8 cellular contexts compared by ENCODE assay signal in genomic region chr14:44961730-44962572, GRCh38. TPM values are rescaled to one million over a fixed set of nuclear protein-coding genes. Genes with fewer than 3 reads are reported as not detected.
DNase-seq lines count a peak whose midpoint lies in the region; ATAC-seq lines count a peak whose summit lies in the region.

Gene KLHL28, minus strand, starts transcription at chr14:44961947. Its CDS starts 16,019 bp downstream, at chr14:44945928.
Gene TOGARAM1, plus strand, starts transcription at chr14:44962190. Its CDS starts 232 bp downstream, at chr14:44962422.

- peaks cover 35 to 49% (median 44%) of the 10 kb centered on the region in 3 donors for H3K4me1 Mint-ChIP-seq in IgD-negative memory B cell

- H3K27ac ChIP-seq in esophagus (ENCODE audit: low read depth in 2 of 2, low read length in 1 of 2), result peak within 1 kb of the TSS; percentile 97 to 100
- H3K27ac ChIP-seq in mucosa of rectum (ENCODE audit: low read depth in 2 of 2, low read length in 2 of 2), result peak within 1 kb of the TSS; percentile 87 to 97

- H3K36me3 Mint-ChIP-seq in IgD-negative memory B cell, result peaks cover 2% of the 10 kb centered on the region

- no peaks in the 10 kb centered on the region for H3K9me3 ChIP-seq in esophagus (ENCODE audit: control insufficient read depth in 2 of 2, insufficient read depth in 1 of 2, low read depth in 1 of 2, low read length in 1 of 2)
- H3K9me3 ChIP-seq in mucosa of rectum (ENCODE audit: control insufficient read depth in 2 of 2, low read length in 2 of 2), result no peaks in the 10 kb centered on the region

- peak within 1 kb of the TSS; percentile 81 to 100 for H3K9ac ChIP-seq in mucosa of rectum (ENCODE audit: low read depth in 1 of 2, low read length in 2 of 2)

- peak; percentile 90 for ATAC-seq in GM21576 (IDR thresholded peaks at IDR 0.05; ENCODE audit: unreplicated experiment)

- H3K36me3 ChIP-seq in esophagus (ENCODE audit: control insufficient read depth in 2 of 2, insufficient read depth in 2 of 2, low read length in 1 of 2), result no peaks in the 10 kb centered on the region
- peaks cover 0 to 3% of the 10 kb centered on the region in 2 donors for H3K36me3 ChIP-seq in mucosa of rectum (ENCODE audit: control insufficient read depth in 2 of 2, insufficient read depth in 2 of 2, low read length in 2 of 2)

- WGBS in esophagus, 2 donors, result 0 to 1% methylated on average over 42 of the region's 42 CpGs

- H3K4me3 ChIP-seq in esophagus (ENCODE audit: low read depth in 1 of 2, low read length in 2 of 2) (peak within 1 kb of the TSS; percentile 95 to 96), mucosa of rectum (ENCODE audit: low read length in 2 of 2) (peak within 1 kb of the TSS; percentile 95 to 100)

- H3K9me3 Mint-ChIP-seq in IgD-negative memory B cell, result peaks cover 0 to 5% (median 0%) of the 10 kb centered on the region in 3 donors

- no peak within 1 kb of the TSS for H3K27ac Mint-ChIP-seq in IgD-negative memory B cell

- H3K4me1 ChIP-seq in esophagus (ENCODE audit: control insufficient read depth in 2 of 2, insufficient read depth in 2 of 2, low read length in 1 of 2) (no peaks in the 10 kb centered on the region), mucosa of rectum (ENCODE audit: control insufficient read depth in 2 of 2, insufficient read depth in 2 of 2, low read length in 2 of 2) (peaks cover 11 to 22% of the 10 kb centered on the region in 2 donors)

- no peaks in the 10 kb centered on the region for H3K27me3 ChIP-seq in esophagus (ENCODE audit: control insufficient read depth in 1 of 2, insufficient read depth in 2 of 2, low read length in 2 of 2)
- no peaks in the 10 kb centered on the region for H3K27me3 ChIP-seq in mucosa of rectum (ENCODE audit: control insufficient read depth in 2 of 2, insufficient read depth in 2 of 2, low read length in 2 of 2)

- H3K4me3 Mint-ChIP-seq in IgD-negative memory B cell, result no peak within 1 kb of the TSS

- peak; percentile 100 for DNase-seq in DMS153 (lab: John Stamatoyannopoulos, UW)
- peak; percentile 98 for DNase-seq in OCI-M1 (lab: John Stamatoyannopoulos, UW)
- DNase-seq in activated T-cell treated with anti-CD3 and anti-CD28 coated beads for 48 hours (ENCODE audit: low read depth), result peak; percentile 86
- peak; percentile 94 for DNase-seq in stimulated activated CD8-positive, alpha-beta memory T cell treated with anti-CD3 and anti-CD28 coated beads, Interleukin-4, amount 100 ng/mL, for 48 hours

- H3K27me3 Mint-ChIP-seq in IgD-negative memory B cell, result no peaks in the 10 kb centered on the region

RNA-seq across cellular contexts. Expression of gene KLHL28, which starts in this region (rescaled TPM):
- 26.4 TPM for polyA plus RNA-seq in IgD-negative memory B cell
- polyA plus RNA-seq in esophagus, result 1 to 10 TPM; 2.3 to 2.6 TPM

RNA-seq across cellular contexts. Expression of gene TOGARAM1, which starts in this region (rescaled TPM):
- polyA plus RNA-seq in IgD-negative memory B cell (11.0 TPM), esophagus (1 to 10 TPM; 3.0 to 3.1 TPM)

Comparison
In these comparisons a context has a peak if more than half of its experiments do, and no peak if none do; other contexts are left out.
1. Peak in every context shown above with its lines: DNase-seq, ATAC-seq, H3K4me3 ChIP-seq and H3K27ac ChIP-seq.